ENCODE assay signal across 2 cellular contexts in the genomic region with DNA sequence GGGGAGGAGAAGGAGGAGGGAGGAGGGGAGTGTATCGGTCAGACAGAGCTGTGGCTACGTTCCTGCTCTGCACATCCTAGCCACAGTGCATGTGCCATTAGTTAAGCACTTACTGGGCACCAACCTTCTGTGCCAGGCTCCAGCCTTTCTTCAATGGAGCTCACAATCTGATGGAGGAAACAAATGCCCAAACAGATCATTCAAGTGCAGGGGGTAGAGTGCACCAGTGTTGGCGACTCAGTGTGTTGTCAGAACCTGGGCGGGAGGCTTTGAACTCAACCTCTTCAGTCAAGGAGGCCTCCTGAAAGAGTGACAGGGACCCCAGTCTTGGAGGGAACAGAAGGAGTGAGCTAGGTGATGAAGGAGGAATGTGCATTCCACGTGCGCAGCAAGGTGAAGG.
TF ChIP-seq lines count a peak whose summit lies in the region.

No MANE protein-coding gene starts in this region.

TF ChIP-seq in H1, 55 proteins besides CTCF, POLR2A, EP300 and RAD21:
- TF ChIP-seq CTBP2 (IDR thresholded peaks at IDR 0.05; ENCODE audit: borderline replicate concordance, insufficient read depth, insufficient read length, low read length) (no peak), SAP30 (IDR thresholded peaks at IDR 0.05; ENCODE audit: insufficient read depth, insufficient replicate concordance, low read length) (no peak), SUZ12 (IDR thresholded peaks at IDR 0.05; ENCODE audit: low read length) (no peak), RXRA (IDR thresholded peaks at IDR 0.05; ENCODE audit: insufficient read depth, low read depth, low read length) (no peak), RNF2 (IDR thresholded peaks at IDR 0.05; ENCODE audit: borderline replicate concordance, low read depth, low read length, missing control alignments, poor library complexity, severe bottlenecking) (no peak), TAF7 (optimal IDR thresholded peaks at IDR 0.05; ENCODE audit: borderline replicate concordance, low read depth, low read length) (no peak), CBX8 (IDR thresholded peaks at IDR 0.05; ENCODE audit: borderline replicate concordance, low read depth, low read length) (no peak), ASH2L (IDR thresholded peaks at IDR 0.05; ENCODE audit: low read length) (no peak), PHF8 (conservative IDR thresholded peaks at IDR 0.05; ENCODE audit: low read depth, low read length) (no peak), BCL11A (IDR thresholded peaks at IDR 0.05; ENCODE audit: low read depth in 2 of 2, low read length in 2 of 2) (no peak), GABPA (IDR thresholded peaks at IDR 0.05; ENCODE audit: borderline replicate concordance, insufficient read depth, low read length) (no peak)
- TF ChIP-seq, protein P1, sequence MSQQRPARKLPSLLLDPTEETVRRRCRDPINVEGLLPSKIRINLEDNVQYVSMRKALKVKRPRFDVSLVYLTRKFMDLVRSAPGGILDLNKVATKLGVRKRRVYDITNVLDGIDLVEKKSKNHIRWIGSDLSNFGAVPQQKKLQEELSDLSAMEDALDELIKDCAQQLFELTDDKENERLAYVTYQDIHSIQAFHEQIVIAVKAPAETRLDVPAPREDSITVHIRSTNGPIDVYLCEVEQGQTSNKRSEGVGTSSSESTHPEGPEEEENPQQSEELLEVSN (IDR thresholded peaks at IDR 0.05): no peak

TF ChIP-seq in GM23338, 12 proteins besides CTCF, POLR2A, EP300 and RAD21 (continued from another document):
- TF ChIP-seq CREB1 (CRISPR knock-in tag; IDR thresholded peaks at IDR 0.05; ENCODE audit: low read depth): no peak
